ENCODE assay signal across 13 cellular contexts in the genomic region with DNA sequence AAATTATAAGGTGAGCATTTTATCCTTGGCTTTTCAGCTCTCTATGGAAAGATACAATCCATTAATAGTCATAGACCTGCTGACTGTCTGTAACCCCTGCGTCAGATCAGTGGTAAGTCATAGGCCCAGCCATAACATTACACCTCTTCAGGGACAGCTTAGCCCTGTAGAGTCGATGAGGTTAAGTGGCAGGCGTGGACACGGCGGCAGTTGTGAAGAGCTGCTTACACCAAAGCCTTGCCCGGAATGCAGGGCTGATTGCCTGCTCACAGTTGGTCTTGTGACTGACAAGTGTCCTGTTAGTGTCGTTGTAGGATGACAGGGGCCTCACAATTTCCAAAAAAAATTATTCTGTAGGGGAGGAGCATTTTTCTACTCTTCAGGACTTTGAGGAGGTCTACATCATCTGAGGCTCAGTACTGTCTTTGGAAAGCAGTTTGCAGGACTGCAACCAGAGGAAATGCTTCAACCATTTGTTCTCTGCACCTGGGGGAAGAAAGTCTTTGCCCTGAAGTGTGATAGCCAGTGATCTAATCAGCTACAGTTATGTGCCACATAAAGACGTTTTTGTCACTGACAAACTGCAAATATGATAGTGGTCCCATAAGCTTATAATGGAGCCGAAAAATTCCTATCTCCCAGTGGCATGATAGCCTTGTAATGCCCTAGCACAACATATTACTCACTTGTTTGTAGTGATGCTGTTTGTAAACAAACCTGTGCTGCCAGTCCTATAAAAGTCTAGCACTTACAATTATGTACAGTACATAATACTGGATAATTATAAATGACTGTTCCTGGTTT. TPM values are rescaled to one million over a fixed set of nuclear protein-coding genes. Genes with fewer than 3 reads are reported as not detected.
DNase-seq lines count a peak whose midpoint lies in the region; ATAC-seq and TF ChIP-seq lines count a peak whose summit lies in the region.
"Had no signal": no experiment of that assay in that cellular context is flagged by ENCODE, and none has a peak within 500 bp of the region (broad histone marks: within the 10 kb centered on the region; RNA-seq: fewer than 3 reads in every experiment).

No MANE protein-coding gene starts in this region.

- peak overlapping the region; percentile 26 to 82 for H3K27ac Mint-ChIP-seq in effector memory CD8-positive, alpha-beta T cell

- H2BK5ac ChIP-seq in IMR-90 (ENCODE audit: low read depth, low read length, poor library complexity, severe bottlenecking): no peak overlapping the region

- H3K9me3 Mint-ChIP-seq in effector memory CD8-positive, alpha-beta T cell: no peaks in the 10 kb centered on the region

- 0 out of 2 replicates have a peak, but pooled peaks cover 2% of the 10 kb centered on the region for H3K4me1 ChIP-seq in IMR-90 (ENCODE audit: control insufficient read depth, insufficient read depth, low read length)
- H3K4me1 ChIP-seq in lung (ENCODE audit: control insufficient read depth in 2 of 2, insufficient read depth in 2 of 2, low read length in 2 of 2): peaks cover 0 to 4% of the 10 kb centered on the region in 2 donors

- dilution Hi-C loops in IMR-90 (cut with HindIII; ENCODE audit: low sequenced_read_pairs, unreplicated experiment): no loop called here

- POLR2A ChIA-PET in IMR-90 (lab: Charles Lee; ENCODE audit: unreplicated experiment): no interaction called here

- no peak overlapping the region for H2AK9ac ChIP-seq in IMR-90 (replicated peaks; ENCODE audit: low read depth, low read length, poor library complexity)

- peaks cover 10 to 25% of the 10 kb centered on the region in 2 experiments; a peak in 2 of 4 replicates for H3K79me1 ChIP-seq in IMR-90 (ENCODE audit: low read depth in 1 of 2, low read length in 2 of 2)

- CTCF ChIA-PET in IMR-90 (lab: Yijun Ruan, JAX): interaction anchor here (1.0 kb wide), 1 partner anchor 18 kb away, joined by 3 read pairs; no protein-coding TSS in a partner anchor

- no peak for TF ChIP-seq POLR2A in IMR-90 (IDR thresholded peaks at IDR 0.05; ENCODE audit: low read depth, low read length)

- H3K36me3 Mint-ChIP-seq in effector memory CD8-positive, alpha-beta T cell (ENCODE audit: insufficient read depth): peaks cover 28% of the 10 kb centered on the region

- intact Hi-C loops in IMR-90 (cut with micrococcal nuclease): no loop called here

- ATAC-seq in IMR-90 (ENCODE audit: low read depth) (peak; percentile 12; the same call in 1 of the 2 replicates), lung (ENCODE audit: insufficient read depth, low FRiP score) (no peak), HG03442 (IDR thresholded peaks at IDR 0.05; ENCODE audit: unreplicated experiment) (no peak), GM19452 (IDR thresholded peaks at IDR 0.05; ENCODE audit: unreplicated experiment) (no peak)
- no peak for ATAC-seq in effector memory CD8-positive, alpha-beta T cell (replicated peaks)

- H3K9ac ChIP-seq in IMR-90 (ENCODE audit: low read depth, low read length): no peak overlapping the region

- no peak overlapping the region for H3K56ac ChIP-seq in IMR-90 (ENCODE audit: extremely low read depth, insufficient read depth, low read length)

- H3K4me3 ChIP-seq in IMR-90 (ENCODE audit: insufficient read depth, low read depth, low read length) (no peak overlapping the region), lung (no peak overlapping the region), foreskin fibroblast (ENCODE audit: low read depth in 1 of 2, low read length in 2 of 2) (no peak overlapping the region)
- H3K4me3 ChIP-seq: coronary artery, MG63 had no signal

- H3K4me2 ChIP-seq in IMR-90 (ENCODE audit: low read depth, low read length): no peak overlapping the region

- no peak overlapping the region for H2BK120ac ChIP-seq in IMR-90 (ENCODE audit: low read depth, low read length)

- no peak overlapping the region for H3K4ac ChIP-seq in IMR-90 (ENCODE audit: low read depth, low read length)

- no peaks in the 10 kb centered on the region for H4K20me1 ChIP-seq in IMR-90 (ENCODE audit: insufficient read depth, low read length)

- H2AFZ ChIP-seq in IMR-90 (replicated peaks; ENCODE audit: low read length, poor library complexity): no peak overlapping the region

- no peaks in the 10 kb centered on the region for H3K9me3 ChIP-seq in IMR-90 (ENCODE audit: control insufficient read depth, insufficient read depth, low read length)
- no peaks in the 10 kb centered on the region for H3K9me3 ChIP-seq in lung (ENCODE audit: control insufficient read depth in 2 of 2, insufficient read depth in 1 of 2, low read length in 1 of 2)
- H3K9me3 ChIP-seq: MG63 had no signal

- no TSS peak for BruUV-seq in IMR-90 (replicated peaks; lab: Mats Ljungman, UMichigan)

- peaks cover 0 to 6% of the 10 kb centered on the region in 2 donors for H3K4me1 Mint-ChIP-seq in effector memory CD8-positive, alpha-beta T cell (ENCODE audit: low read depth in 2 of 2)

- H3K14ac ChIP-seq in IMR-90 (replicated peaks; ENCODE audit: low read depth, low read length): no peak overlapping the region

- no peak overlapping the region for H4K8ac ChIP-seq in IMR-90 (ENCODE audit: low read depth in 2 of 2, low read length in 2 of 2)

- no CpG with 5 or more reads among the region's 9 CpGs for WGBS in IMR-90 (ENCODE audit: extremely low coverage in 2 of 2, insufficient read length in 1 of 2), 2 experiments
- WGBS in lung, 2 donors: 58 to 65% methylated on average over 9 of the region's 9 CpGs

- peak overlapping the region; percentile 17; the same call in 1 of the 2 replicates for H3K27ac ChIP-seq in C4-2B
- no peak overlapping the region for H3K27ac ChIP-seq in IMR-90 (ENCODE audit: insufficient read depth, low read length)
- no peak overlapping the region for H3K27ac ChIP-seq in lung (ENCODE audit: low read depth in 1 of 2, low read length in 1 of 2)
- H3K27ac ChIP-seq: coronary artery had no signal

- no peaks in the 10 kb centered on the region for H3K27me3 Mint-ChIP-seq in effector memory CD8-positive, alpha-beta T cell

- no peak overlapping the region for H4K5ac ChIP-seq in IMR-90 (ENCODE audit: low read depth, low read length)

- H2AK5ac ChIP-seq in IMR-90 (ENCODE audit: low read depth, low read length): no peak overlapping the region

- no peak overlapping the region for H4K91ac ChIP-seq in IMR-90 (ENCODE audit: insufficient read depth, low read depth, low read length)

- 0 out of 2 replicates have a peak, but pooled peaks cover 2% of the 10 kb centered on the region for H3K9me1 ChIP-seq in IMR-90 (ENCODE audit: insufficient read depth, low read length)

- no peak overlapping the region for H3K4me3 Mint-ChIP-seq in effector memory CD8-positive, alpha-beta T cell

- H2BK15ac ChIP-seq in IMR-90 (ENCODE audit: low read depth, low read length): no peak overlapping the region

- TF ChIP-seq RAD21 in IMR-90 (IDR thresholded peaks at IDR 0.05; ENCODE audit: low read length): no peak

- in situ Hi-C loops in IMR-90 (cut with MboI; ENCODE audit: low sequenced_read_pairs): no loop called here

- no peak overlapping the region for H2BK20ac ChIP-seq in IMR-90 (ENCODE audit: low read depth, low read length)

- H3K27me3 ChIP-seq in IMR-90 (ENCODE audit: control insufficient read depth, insufficient read depth, low read length) (no peaks in the 10 kb centered on the region), lung (ENCODE audit: control insufficient read depth, insufficient read depth) (no peaks in the 10 kb centered on the region)
- H3K27me3 ChIP-seq: MG63 had no signal

- no peak overlapping the region for H3K18ac ChIP-seq in IMR-90 (ENCODE audit: low read depth, low read length)

- H3K36me3 ChIP-seq in IMR-90 (ENCODE audit: control insufficient read depth, insufficient read depth, low read length): peaks cover 10% of the 10 kb centered on the region
- H3K36me3 ChIP-seq in lung (ENCODE audit: control insufficient read depth in 2 of 2, insufficient read depth in 2 of 2, low read length in 2 of 2): peaks cover 7% of the 10 kb centered on the region in 2 donors

- DNase-seq in IMR-90 (no peak), lung (ENCODE audit: low spot score) (peak; percentile 45), foreskin fibroblast (no peak), EL (no peak)
- no peak for DNase-seq in effector memory CD8-positive, alpha-beta T cell
- DNase-seq: HCEC 1CT, MG63, OCI-M1, retina had no signal

- TF ChIP-seq CTCF in C4-2B (conservative IDR thresholded peaks at IDR 0.05): no peak
- no peak for TF ChIP-seq CTCF in IMR-90 (conservative IDR thresholded peaks at IDR 0.05; ENCODE audit: low read depth, low read length)
- TF ChIP-seq CTCF in lung (IDR thresholded peaks at IDR 0.05; ENCODE audit: control extremely low read depth, extremely low read depth): no peak
- TF ChIP-seq CTCF in foreskin fibroblast (IDR thresholded peaks at IDR 0.05; ENCODE audit: low read depth, low read length): no peak

- H3K23ac ChIP-seq in IMR-90 (ENCODE audit: low read depth, low read length): no peak overlapping the region

TF ChIP-seq in IMR-90, 13 proteins besides CTCF, POLR2A, EP300 and RAD21 (continues in another document):
- TF ChIP-seq, protein P1, sequence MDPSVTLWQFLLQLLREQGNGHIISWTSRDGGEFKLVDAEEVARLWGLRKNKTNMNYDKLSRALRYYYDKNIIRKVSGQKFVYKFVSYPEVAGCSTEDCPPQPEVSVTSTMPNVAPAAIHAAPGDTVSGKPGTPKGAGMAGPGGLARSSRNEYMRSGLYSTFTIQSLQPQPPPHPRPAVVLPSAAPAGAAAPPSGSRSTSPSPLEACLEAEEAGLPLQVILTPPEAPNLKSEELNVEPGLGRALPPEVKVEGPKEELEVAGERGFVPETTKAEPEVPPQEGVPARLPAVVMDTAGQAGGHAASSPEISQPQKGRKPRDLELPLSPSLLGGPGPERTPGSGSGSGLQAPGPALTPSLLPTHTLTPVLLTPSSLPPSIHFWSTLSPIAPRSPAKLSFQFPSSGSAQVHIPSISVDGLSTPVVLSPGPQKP (IDR thresholded peaks at IDR 0.05; ENCODE audit: borderline replicate concordance, low read depth, low read length): no peak
- no peak for TF ChIP-seq CEBPB (IDR thresholded peaks at IDR 0.05; ENCODE audit: low read depth, low read length)

RNA-seq across cellular contexts. Expression of a gene that starts 14.9 kb away (rescaled TPM):
- 399 and 415 TPM in 2 replicates for total RNA-seq in IMR-90 (2012; rRNA removed)
- 344 and 365 TPM in 2 replicates for polyA plus RNA-seq in IMR-90 (2012; rRNA removed)
- polyA plus RNA-seq in IMR-90 (2012; cell fraction: cytosol; rRNA removed): 120 and 131 TPM in 2 replicates
- 25.9 and 145 TPM in 2 replicates for polyA plus RNA-seq in IMR-90 (2012; cell fraction: nucleus; rRNA removed; ENCODE audit: low replicate concordance)
- 100 to 1,000 TPM; 105 to 112 TPM for total RNA-seq in lung
- polyA plus RNA-seq in lung: 100 to 1,000 TPM in 1 of 2 donors, 10 to 100 TPM in 1; 27.4 to 194 TPM

RNA-seq across cellular contexts. Expression of a gene that starts 41.6 kb away (rescaled TPM):
- 138 and 166 TPM in 2 replicates for total RNA-seq in IMR-90 (2012; rRNA removed)
- 58.6 and 61.2 TPM in 2 replicates for polyA plus RNA-seq in IMR-90 (2012; rRNA removed)
- 22.8 and 26.1 TPM in 2 replicates for polyA plus RNA-seq in IMR-90 (2012; cell fraction: cytosol; rRNA removed)
- polyA plus RNA-seq in IMR-90 (2012; cell fraction: nucleus; rRNA removed; ENCODE audit: low replicate concordance): 11.6 and 71.5 TPM in 2 replicates
- 100 to 1,000 TPM in 1 of 2 donors, 10 to 100 TPM in 1; 71.6 to 127 TPM for total RNA-seq in lung
- polyA plus RNA-seq in lung: 10 to 100 TPM; 59.5 to 67.5 TPM

RNA-seq across cellular contexts. Expression of a gene that starts 41.9 kb away (rescaled TPM):
- total RNA-seq in IMR-90 (2012; rRNA removed) (64.0 and 111 TPM in 2 replicates), lung (100 to 1,000 TPM; 147 to 162 TPM)
- polyA plus RNA-seq in IMR-90 (2012; rRNA removed) (73.4 and 106 TPM in 2 replicates), lung (100 to 1,000 TPM in 1 of 2 donors, 10 to 100 TPM in 1; 84.7 to 310 TPM)
- polyA plus RNA-seq in IMR-90 (2012; cell fraction: cytosol; rRNA removed): 397 and 526 TPM in 2 replicates
- 154 and 304 TPM in 2 replicates for polyA plus RNA-seq in IMR-90 (2012; cell fraction: nucleus; rRNA removed; ENCODE audit: low replicate concordance)
